In the genomic region with DNA sequence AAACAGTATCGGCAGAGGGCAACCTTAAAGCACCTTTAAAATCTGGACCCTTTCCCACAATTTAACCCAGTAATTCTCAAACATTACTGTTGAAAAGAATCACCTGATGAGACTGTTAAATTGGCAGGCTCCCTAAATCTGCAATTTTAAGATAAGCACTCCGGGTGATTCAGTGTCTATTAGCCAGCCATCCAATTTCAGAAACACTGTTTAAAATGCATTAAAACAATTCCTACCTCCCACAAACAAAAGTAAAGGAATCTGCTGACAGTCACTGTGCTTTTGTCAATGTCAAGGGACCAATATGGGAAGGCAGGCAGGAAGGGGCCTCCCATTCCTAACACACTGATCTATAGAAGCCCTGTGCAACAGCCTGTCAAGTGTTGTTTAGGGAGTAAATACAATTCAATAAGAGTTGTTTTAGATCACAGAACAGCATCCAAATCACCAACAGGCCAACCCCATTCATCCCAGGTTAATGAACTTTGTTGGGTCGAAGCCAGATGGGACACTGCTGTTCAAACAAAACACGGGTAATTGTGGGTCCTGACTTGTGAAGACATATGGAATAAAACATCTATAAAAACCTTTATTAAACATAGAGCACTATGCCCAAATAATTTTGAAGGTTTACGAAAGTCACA, we compare ENCODE assay signal across 19 cellular contexts. TPM values are rescaled to one million over a fixed set of nuclear protein-coding genes. Genes with fewer than 3 reads are reported as not detected.
DNase-seq lines count a peak whose midpoint lies in the region; ATAC-seq and TF ChIP-seq lines count a peak whose summit lies in the region.
"Had no signal": no experiment of that assay in that cellular context is flagged by ENCODE, and none has a peak within 500 bp of the region (broad histone marks: within the 10 kb centered on the region; RNA-seq: fewer than 3 reads in every experiment).

No MANE protein-coding gene starts in this region.

- no peak for TF ChIP-seq POLR2A in adrenal gland (IDR thresholded peaks at IDR 0.05)

- H3K4me3 ChIP-seq in left ventricle myocardium inferior (no peak overlapping the region), right atrium auricular region (no peak overlapping the region), adrenal gland (no peak overlapping the region)
- H3K4me3 ChIP-seq: body of pancreas, psoas muscle, skin epidermis, upper lobe of left lung had no signal

- H3K27ac Mint-ChIP-seq in T-helper 1 cell treated with Interleukin-12 subunit alpha and Interleukin-12 subunit beta and Interleukin-4 antibody, amounts not matched to agents 30 μg/mL and 1 μg/mL, for 36 hours: peak overlapping the region; percentile 90
- H3K27ac Mint-ChIP-seq in stimulated activated naive B cell treated with anti-CD40 and anti-IgM and Interleukin-4, amounts not matched to agents 10 μg/mL and 1 μg/mL and 100 μg/mL, for 72 hours: peak overlapping the region; percentile 99
- H3K27ac Mint-ChIP-seq: WTC11 had no signal

- 50 to 64% (median 55%) methylated on average over 5 of the region's 5 CpGs for WGBS in adrenal gland, 4 donors

- H3K4me3 Mint-ChIP-seq in T-helper 1 cell treated with Interleukin-12 subunit alpha and Interleukin-12 subunit beta and Interleukin-4 antibody, amounts not matched to agents 30 μg/mL and 1 μg/mL, for 36 hours: no peak overlapping the region
- H3K4me3 Mint-ChIP-seq in stimulated activated naive B cell treated with anti-CD40 and anti-IgM and Interleukin-4, amounts not matched to agents 10 μg/mL and 1 μg/mL and 100 μg/mL, for 72 hours: peak overlapping the region; percentile 72 to 85
- H3K4me3 Mint-ChIP-seq: WTC11 had no signal

- H3K9me3 Mint-ChIP-seq in T-helper 1 cell treated with Interleukin-12 subunit alpha and Interleukin-12 subunit beta and Interleukin-4 antibody, amounts not matched to agents 30 μg/mL and 1 μg/mL, for 36 hours: no peaks in the 10 kb centered on the region
- H3K9me3 Mint-ChIP-seq in stimulated activated naive B cell treated with anti-CD40 and anti-IgM and Interleukin-4, amounts not matched to agents 10 μg/mL and 1 μg/mL and 100 μg/mL, for 72 hours: peaks cover 0 to 3% of the 10 kb centered on the region in 2 donors
- H3K9me3 Mint-ChIP-seq: WTC11 had no signal

- H3K36me3 ChIP-seq in left ventricle myocardium inferior (peaks cover 16% of the 10 kb centered on the region), right atrium auricular region (peaks cover 9% of the 10 kb centered on the region), adrenal gland (replicated peaks in 1 of 2) (peaks cover 0 to 5% of the 10 kb centered on the region in 2 donors)

- TF ChIP-seq CTCF in left ventricle myocardium inferior (IDR thresholded peaks at IDR 0.05; ENCODE audit: borderline replicate concordance): no peak
- no peak for TF ChIP-seq CTCF in right atrium auricular region (IDR thresholded peaks at IDR 0.05)
- TF ChIP-seq CTCF in adrenal gland (IDR thresholded peaks at IDR 0.05): no peak

- H3K27ac ChIP-seq in left ventricle myocardium inferior (replicated peaks): peak overlapping the region; percentile 28
- no peak overlapping the region for H3K27ac ChIP-seq in right atrium auricular region
- H3K27ac ChIP-seq in adrenal gland: peak overlapping the region; percentile 67 to 89 (median 87)
- H3K27ac ChIP-seq: 22Rv1, body of pancreas, psoas muscle, skin epidermis, upper lobe of left lung had no signal

- no peak for DNase-seq in T-helper 1 cell
- no peak for DNase-seq in left ventricle myocardium inferior
- DNase-seq in right atrium auricular region (ENCODE audit: low spot score): no peak
- DNase-seq in adrenal gland: peak in 2 of 7 donors; percentile 11 to 17
- DNase-seq in stimulated activated naive B cell treated with anti-CD40 and anti-IgM and Interleukin-4, amounts not matched to agents 10 μg/mL and 1 μg/mL and 100 μg/mL, for 72 hours: no peak
- no peak for DNase-seq in SW 1271 (lab: John Stamatoyannopoulos, UW)
- DNase-seq: AML-193, body of pancreas, Calu3, EL, NCI-H1694 treated with DMSO at 0.1 percent for 48 hours, OCI-M1, psoas muscle had no signal

- H3K4me1 ChIP-seq in left ventricle myocardium inferior (peaks cover 77% of the 10 kb centered on the region), right atrium auricular region (peaks cover 0 to 36% of the 10 kb centered on the region in 2 donors), adrenal gland (replicated peaks in 1 of 2) (peaks cover 65 to 98% of the 10 kb centered on the region in 2 donors)

- peaks cover 23% of the 10 kb centered on the region for H3K36me3 Mint-ChIP-seq in T-helper 1 cell treated with Interleukin-12 subunit alpha and Interleukin-12 subunit beta and Interleukin-4 antibody, amounts not matched to agents 30 μg/mL and 1 μg/mL, for 36 hours (ENCODE audit: low read depth)
- H3K36me3 Mint-ChIP-seq in stimulated activated naive B cell treated with anti-CD40 and anti-IgM and Interleukin-4, amounts not matched to agents 10 μg/mL and 1 μg/mL and 100 μg/mL, for 72 hours: peaks cover 52 to 79% of the 10 kb centered on the region in 2 donors

- H3K27me3 ChIP-seq in left ventricle myocardium inferior (ENCODE audit: low read depth) (no peaks in the 10 kb centered on the region), right atrium auricular region (no peaks in the 10 kb centered on the region), adrenal gland (no peaks in the 10 kb centered on the region)
- H3K27me3 ChIP-seq: body of pancreas, upper lobe of left lung had no signal

- peaks cover 79% of the 10 kb centered on the region for H3K4me1 Mint-ChIP-seq in T-helper 1 cell treated with Interleukin-12 subunit alpha and Interleukin-12 subunit beta and Interleukin-4 antibody, amounts not matched to agents 30 μg/mL and 1 μg/mL, for 36 hours (ENCODE audit: low read depth)
- H3K4me1 Mint-ChIP-seq in stimulated activated naive B cell treated with anti-CD40 and anti-IgM and Interleukin-4, amounts not matched to agents 10 μg/mL and 1 μg/mL and 100 μg/mL, for 72 hours: peaks cover 67 to 99% of the 10 kb centered on the region in 2 donors

- H3K27me3 Mint-ChIP-seq in T-helper 1 cell treated with Interleukin-12 subunit alpha and Interleukin-12 subunit beta and Interleukin-4 antibody, amounts not matched to agents 30 μg/mL and 1 μg/mL, for 36 hours (ENCODE audit: low read depth): no peaks in the 10 kb centered on the region
- H3K27me3 Mint-ChIP-seq in stimulated activated naive B cell treated with anti-CD40 and anti-IgM and Interleukin-4, amounts not matched to agents 10 μg/mL and 1 μg/mL and 100 μg/mL, for 72 hours: no peaks in the 10 kb centered on the region

- ATAC-seq in stimulated activated naive B cell treated with anti-CD40 and anti-IgM and Interleukin-4, amounts not matched to agents 10 μg/mL and 1 μg/mL and 100 μg/mL, for 72 hours (replicated peaks): no peak
- no peak for ATAC-seq in GM18861 (IDR thresholded peaks at IDR 0.05; ENCODE audit: unreplicated experiment)
- ATAC-seq: body of pancreas, psoas muscle, WTC11 had no signal

- intact Hi-C loops in left ventricle myocardium inferior (cut with micrococcal nuclease): no loop called here
- intact Hi-C loops in adrenal gland (cut with DNase I): no loop called here

- H3K9me3 ChIP-seq in left ventricle myocardium inferior (replicated peaks) (no peaks in the 10 kb centered on the region), right atrium auricular region (no peaks in the 10 kb centered on the region), adrenal gland (replicated peaks in 1 of 3) (no peaks in the 10 kb centered on the region)
- H3K9me3 ChIP-seq: body of pancreas, psoas muscle, upper lobe of left lung had no signal

RNA-seq across cellular contexts. Expression of a gene that starts 21.4 kb away (rescaled TPM):
- total RNA-seq in left ventricle myocardium inferior (23.0 TPM), right atrium auricular region (10 to 100 TPM; 14.8 to 30.0 TPM), adrenal gland (100 to 1,000 TPM in 6 of 8 donors, 10 to 100 TPM in 2; 59.8 to 216 (median 121) TPM)
- polyA plus RNA-seq in adrenal gland: 10 to 100 TPM; 22.1 to 75.6 (median 24.3) TPM

RNA-seq across cellular contexts. Expression of a gene that starts 37.9 kb away (rescaled TPM):
- total RNA-seq in left ventricle myocardium inferior (0.55 TPM), right atrium auricular region (not detected), adrenal gland (under 1 TPM in 3 of 8 donors, not detected in 5; 0.46 to 0.55 (median 0.47) TPM)
- not detected for polyA plus RNA-seq in adrenal gland
- total RNA-seq: Calu3, psoas muscle had no signal
- polyA plus RNA-seq: psoas muscle had no signal

Comparison
In these comparisons a context has a peak if more than half of its experiments do, and no peak if none do; other contexts are left out.
1. H3K27ac ChIP-seq: peak in left ventricle myocardium inferior (single experiment) and adrenal gland (5 of 5); none in right atrium auricular region (0 of 2).